33 cellular contexts compared by ENCODE assay signal in genomic region chr4:164221631-164222030, GRCh38.
DNase-seq lines count a peak whose midpoint lies in the region; ATAC-seq and TF ChIP-seq lines count a peak whose summit lies in the region.
"Had no signal": no experiment of that assay in that cellular context is flagged by ENCODE, and none has a peak within 500 bp of the region (broad histone marks: within the 10 kb centered on the region; RNA-seq: fewer than 3 reads in every experiment).

No MANE protein-coding gene starts in this region.

- TF ChIP-seq POLR2A in lower leg skin (IDR thresholded peaks at IDR 0.05) (no peak), spleen (IDR thresholded peaks at IDR 0.05) (no peak)

- H3K36me3 ChIP-seq in MG63 (no peaks in the 10 kb centered on the region), spleen (no peaks in the 10 kb centered on the region)
- H3K36me3 ChIP-seq: BLaER1 treated with 17β-estradiol and CSF1 and Interleukin-3, amounts not matched to agents 10 nM and 100 nM; esophagus muscularis mucosa; heart right ventricle; upper lobe of left lung had no signal

- intact Hi-C loops in lower leg skin (cut with DNase I; ENCODE audit: low total_unique reads) (no loop called here), spleen (cut with DNase I; ENCODE audit: low total_unique reads) (no loop called here)

- no peaks in the 10 kb centered on the region for H3K4me1 ChIP-seq in spleen
- H3K4me1 ChIP-seq: BLaER1 treated with 17β-estradiol and CSF1 and Interleukin-3, amounts not matched to agents 10 nM and 100 nM; esophagus muscularis mucosa; heart right ventricle; upper lobe of left lung had no signal

- no peak for ATAC-seq in GM21381 (IDR thresholded peaks at IDR 0.05; ENCODE audit: unreplicated experiment)
- ATAC-seq: activated CD4-positive, CD25-positive, alpha-beta regulatory T cell treated with anti-CD3 and anti-CD28 coated beads, Interleukin-2, amount 50 U/mL, for 24 hours; activated naive CD8-positive, alpha-beta T cell treated with anti-CD3 and anti-CD28 coated beads, Interleukin-2, amount 50 U/mL, for 24 hours; activated T-cell treated with anti-CD3 and anti-CD28 coated beads, Interleukin-2, amount 50 U/mL, for 72 hours; heart right ventricle; mucosa of descending colon; Right ventricle myocardium inferior; T-helper 17 cell had no signal

- DNase-seq in H4 (ENCODE audit: low spot score) (peak; percentile 5), MG63 (peak; percentile 62), astrocyte of the spinal cord (ENCODE audit: low read depth, low spot score) (peak; percentile 28), kidney tubule cell (ENCODE audit: low spot score) (peak; percentile 68), lower leg skin (ENCODE audit: low spot score in 2 of 2) (no peak), spleen (no peak), iPS-NIHi7 (ENCODE audit: extremely low spot score) (no peak)
- DNase-seq: activated CD4-positive, alpha-beta T cell treated with anti-CD3 and anti-CD28 coated beads, Interleukin-2, amount 50 U/mL, for 4 hours; activated naive CD4-positive, alpha-beta T cell; activated naive CD8-positive, alpha-beta T cell treated with anti-CD3 and anti-CD28 coated beads, Interleukin-2, amount 50 U/mL, for 24 hours; activated T-cell treated with anti-CD3 and anti-CD28 coated beads, Interleukin-2, amount 50 U/mL, for 72 hours; cerebellar nuclear complex; dermis blood vessel endothelial cell; DMS153; endodermal cell; foreskin melanocyte; heart right ventricle; HFFc6; KG1; mucosa of descending colon; MV-4-11; NCI-H1436; NCI-H446 treated with DMSO at 0.1 percent for 48 hours; NCI-H82; nephron progenitor cell; stimulated activated naive CD4-positive, alpha-beta T cell; T-helper 17 cell; upper lobe of left lung had no signal

- H3K4me3 ChIP-seq in MG63, result no peak overlapping the region
- H3K4me3 ChIP-seq in astrocyte of the spinal cord (ENCODE audit: low read depth, low read length), result no peak overlapping the region
- H3K4me3 ChIP-seq in lower leg skin (ENCODE audit: low read depth, poor library complexity, severe bottlenecking), result no peak overlapping the region
- H3K4me3 ChIP-seq in spleen, result no peak overlapping the region
- H3K4me3 ChIP-seq: BLaER1 treated with 17β-estradiol and CSF1 and Interleukin-3, amounts not matched to agents 10 nM and 100 nM; esophagus muscularis mucosa; heart right ventricle; mucosa of descending colon; upper lobe of left lung had no signal

- TF ChIP-seq CTCF in astrocyte of the spinal cord (IDR thresholded peaks at IDR 0.05; ENCODE audit: low read depth, low read length), result no peak
- no peak for TF ChIP-seq CTCF in lower leg skin (IDR thresholded peaks at IDR 0.05)
- TF ChIP-seq CTCF in spleen (IDR thresholded peaks at IDR 0.05 in 8 of 11, conservative IDR thresholded peaks at IDR 0.05 in 3 of 11), result no peak

- H3K27ac ChIP-seq in spleen, result no peak overlapping the region
- H3K27ac ChIP-seq: BLaER1 treated with 17β-estradiol and CSF1 and Interleukin-3, amounts not matched to agents 10 nM and 100 nM; esophagus muscularis mucosa; heart right ventricle; upper lobe of left lung had no signal

- H3K27me3 ChIP-seq in MG63 (no peaks in the 10 kb centered on the region), spleen (replicated peaks in 1 of 7) (no peaks in the 10 kb centered on the region)
- H3K27me3 ChIP-seq: BLaER1 treated with 17β-estradiol and CSF1 and Interleukin-3, amounts not matched to agents 10 nM and 100 nM; esophagus muscularis mucosa; heart right ventricle; upper lobe of left lung had no signal

- H3K9me3 ChIP-seq in MG63 (peaks cover 28% of the 10 kb centered on the region), spleen (peaks cover 0 to 5% (median 0%) of the 10 kb centered on the region in 8 donors)
- H3K9me3 ChIP-seq: esophagus muscularis mucosa, mucosa of descending colon, upper lobe of left lung had no signal

- in situ Hi-C loops in astrocyte of the spinal cord (cut with HindIII; ENCODE audit: low sequenced_read_pairs), result no loop called here

- WGBS in lower leg skin, 2 donors, result 82 to 85% methylated on average over 1 of the region's 1 CpG
- 63 to 86% (median 82%) methylated on average over 1 of the region's 1 CpG for WGBS in spleen, 5 donors

Comparison
In these comparisons a context has a peak if more than half of its experiments do, and no peak if none do; other contexts are left out.
1. DNase-seq: peak in H4 (single experiment), MG63 (single experiment), astrocyte of the spinal cord (single experiment) and kidney tubule cell (single experiment); none in lower leg skin (0 of 2), spleen (single experiment) and iPS-NIHi7 (single experiment).